ENCODE assay signal across 12 cellular contexts in the genomic region with DNA sequence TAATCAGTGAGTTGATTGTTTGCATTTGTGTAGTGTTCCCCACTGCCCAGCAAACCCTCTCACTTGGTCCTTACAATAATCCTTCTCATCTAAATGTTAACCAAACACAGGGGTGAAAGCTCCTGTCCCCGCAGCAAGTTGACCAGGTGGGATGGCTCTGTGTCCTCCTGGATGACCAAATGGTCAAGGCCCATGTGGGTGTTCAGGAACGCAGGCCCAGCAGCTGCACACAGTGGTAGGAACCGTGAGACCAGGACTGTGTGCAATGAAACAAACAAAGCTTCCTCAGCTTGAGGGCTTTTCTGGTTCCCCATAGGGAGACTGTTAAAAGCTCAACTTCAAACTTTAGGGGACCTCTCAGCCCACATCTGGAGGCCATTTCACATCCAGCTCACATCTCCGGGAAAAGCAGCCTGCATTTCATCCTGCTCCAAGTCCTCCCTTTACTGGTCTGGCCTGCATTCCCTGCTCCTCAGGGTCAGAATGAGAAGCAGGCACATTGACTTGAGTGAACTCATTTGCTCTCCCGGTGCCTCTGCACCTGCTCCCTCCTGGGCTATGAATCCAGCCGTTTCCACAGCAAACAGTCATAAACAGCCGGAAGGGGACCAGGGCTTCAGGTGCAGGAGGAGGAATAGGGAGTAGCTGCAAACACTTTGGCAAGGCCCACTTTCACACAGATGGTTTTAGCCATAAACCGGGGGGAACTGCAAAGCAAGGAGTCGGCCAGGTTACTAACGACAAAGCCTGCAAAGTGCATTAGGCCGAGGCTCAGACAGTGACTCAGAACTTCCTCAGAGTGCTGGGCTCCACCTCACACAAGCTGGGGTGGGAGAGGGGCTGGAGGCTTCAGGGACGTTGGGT.
A peak's percentile ranks its signal among the peaks of the same experiment; 100 is the strongest.
DNase-seq lines count a peak whose midpoint lies in the region; ATAC-seq and TF ChIP-seq lines count a peak whose summit lies in the region.
"Had no signal": no experiment of that assay in that cellular context is flagged by ENCODE, and none has a peak within 500 bp of the region (broad histone marks: within the 10 kb centered on the region; RNA-seq: fewer than 3 reads in every experiment).

No MANE protein-coding gene starts in this region.

- H3K4me1 Mint-ChIP-seq in natural killer cell = no peaks in the 10 kb centered on the region
- H3K4me1 Mint-ChIP-seq: activated naive CD8-positive, alpha-beta T cell treated with anti-CD3 and anti-CD28 coated beads, Interleukin-2, amount 10 ng/mL, durations not matched to agents 7 days and 5 days had no signal

- ATAC-seq in right cardiac atrium (no peak), natural killer cell (no peak)

- 72% methylated on average over 12 of the region's 12 CpGs for WGBS in right cardiac atrium

- no peak for TF ChIP-seq POLR2A in vagina (IDR thresholded peaks at IDR 0.05)

- H3K27me3 ChIP-seq in right cardiac atrium (ENCODE audit: control insufficient read depth, insufficient read depth) (no peaks in the 10 kb centered on the region), fibroblast of lung (ENCODE audit: control insufficient read depth, insufficient read depth, low read length) (no peaks in the 10 kb centered on the region), vagina (no peaks in the 10 kb centered on the region)

- peaks cover 0 to 3% of the 10 kb centered on the region in 2 donors for H3K27me3 Mint-ChIP-seq in natural killer cell (ENCODE audit: low read depth in 2 of 2)

- H3K9me3 ChIP-seq in right cardiac atrium (ENCODE audit: control insufficient read depth, low read length) (no peaks in the 10 kb centered on the region), fibroblast of lung (ENCODE audit: control insufficient read depth, insufficient read depth, low read depth, low read length) (no peaks in the 10 kb centered on the region), vagina (no peaks in the 10 kb centered on the region)

- H3K36me3 ChIP-seq in fibroblast of lung (ENCODE audit: control insufficient read depth, insufficient read depth, low read length) (no peaks in the 10 kb centered on the region), vagina (no peaks in the 10 kb centered on the region)

- H4K20me1 ChIP-seq in fibroblast of lung (ENCODE audit: control insufficient read depth, extremely low read depth, insufficient read depth, low read length) = no peaks in the 10 kb centered on the region

- H3K4me1 ChIP-seq in right cardiac atrium (ENCODE audit: control insufficient read depth, insufficient read depth, low read length) = no peaks in the 10 kb centered on the region
- peaks cover 26% of the 10 kb centered on the region for H3K4me1 ChIP-seq in fibroblast of lung (ENCODE audit: control insufficient read depth, extremely low read depth, insufficient read depth, low read length)
- peaks cover 29% of the 10 kb centered on the region for H3K4me1 ChIP-seq in vagina

- H3K27ac Mint-ChIP-seq in natural killer cell = no peak overlapping the region
- H3K27ac Mint-ChIP-seq: activated naive CD8-positive, alpha-beta T cell treated with anti-CD3 and anti-CD28 coated beads, Interleukin-2, amount 10 ng/mL, durations not matched to agents 7 days and 5 days had no signal

- H3K4me2 ChIP-seq in fibroblast of lung (ENCODE audit: extremely low read depth, insufficient read depth, low read length) = no peak overlapping the region

- H3K36me3 Mint-ChIP-seq in natural killer cell = no peaks in the 10 kb centered on the region
- H3K36me3 Mint-ChIP-seq: activated naive CD8-positive, alpha-beta T cell treated with anti-CD3 and anti-CD28 coated beads, Interleukin-2, amount 10 ng/mL, durations not matched to agents 7 days and 5 days had no signal

- TF ChIP-seq CTCF in fibroblast of lung (conservative IDR thresholded peaks at IDR 0.05 in 1 of 2, IDR thresholded peaks at IDR 0.05 in 1 of 2; ENCODE audit: low read depth in 1 of 2, low read length in 2 of 2) (no peak), vagina (IDR thresholded peaks at IDR 0.05) (no peak), natural killer cell (IDR thresholded peaks at IDR 0.05) (no peak)

- H3K79me2 ChIP-seq in fibroblast of lung (ENCODE audit: control insufficient read depth, insufficient read depth, low read length) = no peaks in the 10 kb centered on the region

- intact Hi-C loops in cardiac septum (cut with DNase I) (no loop called here), right cardiac atrium (cut with DNase I) (no loop called here), vagina (cut with DNase I) (no loop called here), natural killer cell (cut with micrococcal nuclease) (no loop called here)

- H3K9ac ChIP-seq in fibroblast of lung (ENCODE audit: insufficient read depth, low read length) = no peak overlapping the region

- no peaks in the 10 kb centered on the region for H3K9me3 Mint-ChIP-seq in natural killer cell

- H2AFZ ChIP-seq in fibroblast of lung (ENCODE audit: low read length) = no peak overlapping the region

- H3K4me3 ChIP-seq in right cardiac atrium (ENCODE audit: low read length) (no peak overlapping the region), fibroblast of lung (replicated peaks in 1 of 4; ENCODE audit: control extremely low read depth in 1 of 4, insufficient read depth in 1 of 4, low read depth in 3 of 4, low read length in 4 of 4) (no peak overlapping the region), vagina (no peak overlapping the region)

- DNase-seq in cardiac septum (ENCODE audit: low spot score) (peak; percentile 73), right cardiac atrium (no peak), NCI-H526 treated with DMSO at 0.1 percent for 48 hours (lab: John Stamatoyannopoulos, UW) (peak; percentile 28), fibroblast of lung (ENCODE audit: low read depth in 2 of 2) (peak; percentile 17 to 84), vagina (ENCODE audit: extremely low spot score in 2 of 2) (peak in 1 of 2 donors; percentile 79), activated gamma-delta T cell (lab: John Stamatoyannopoulos, UW) (no peak), natural killer cell (no peak), hypothalamus (lab: John Stamatoyannopoulos, UW) (no peak)
- DNase-seq: activated CD4-positive, alpha-beta T cell treated with anti-CD3 and anti-CD28 coated beads, Interleukin-2, amount 50 U/mL, for 4 hours; activated naive CD8-positive, alpha-beta T cell treated with anti-CD3 and anti-CD28 coated beads, Interleukin-2, amount 10 ng/mL, durations not matched to agents 7 days and 5 days; NCI-H524; T-helper 1 cell had no signal

- no peak overlapping the region for H3K4me3 Mint-ChIP-seq in natural killer cell
- H3K4me3 Mint-ChIP-seq: activated naive CD8-positive, alpha-beta T cell treated with anti-CD3 and anti-CD28 coated beads, Interleukin-2, amount 10 ng/mL, durations not matched to agents 7 days and 5 days had no signal

- H3K27ac ChIP-seq in right cardiac atrium (ENCODE audit: low read length) (no peak overlapping the region), fibroblast of lung (ENCODE audit: insufficient read depth, low read length) (no peak overlapping the region), vagina (peak overlapping the region; percentile 15)

Comparison
In these comparisons a context has a peak if more than half of its experiments do, and no peak if none do; other contexts are left out.
1. DNase-seq: peak in cardiac septum (single experiment), NCI-H526 treated with DMSO at 0.1 percent for 48 hours (single experiment) and fibroblast of lung (2 of 2); none in right cardiac atrium (0 of 3), activated gamma-delta T cell (single experiment), natural killer cell (single experiment) and hypothalamus (0 of 51).